Comparison of ENCODE assay signal across 31 cellular contexts in genomic region chr14:31428011-31428410, GRCh38. TPM values are rescaled to one million over a fixed set of nuclear protein-coding genes. Genes with fewer than 3 reads are reported as not detected.
"Had no signal": no experiment of that assay in that cellular context is flagged by ENCODE, and none has a peak within 500 bp of the region (broad histone marks: within the 10 kb centered on the region; RNA-seq: fewer than 3 reads in every experiment).

No MANE protein-coding gene starts in this region.

- H3K27ac ChIP-seq: neural progenitor cell, ovary, parathyroid adenoma, psoas muscle, skin epidermis, spleen, suprapubic skin, testis, tibial artery, transverse colon, upper lobe of right lung, uterus had no signal

- H3K9me3 ChIP-seq: psoas muscle, suprapubic skin, testis, tibial artery, transverse colon, upper lobe of right lung, uterus had no signal

- DNase-seq: natural killer cell; occipital lobe; ovary; posterior cingulate gyrus; psoas muscle; right cardiac atrium; spleen; stimulated activated CD4-positive, alpha-beta T cell treated with anti-CD3 and anti-CD28 coated beads, Interleukin-12 subunit alpha, Interleukin-12 subunit beta, amount 100 ng/mL, for 4 hours; stimulated activated CD4-positive, alpha-beta T cell treated with anti-CD3 and anti-CD28 coated beads, Interleukin-1b, Interleukin-23, amount 100 ng/mL, for 48 hours; stimulated activated CD4-positive, alpha-beta T cell treated with anti-CD3 and anti-CD28 coated beads, Interleukin-4, amount 100 ng/mL, for 1 hour; stimulated activated CD4-positive, alpha-beta T cell treated with anti-CD3 and anti-CD28 coated beads, Interleukin-4, amount 100 ng/mL, for 4 hours; stimulated activated CD8-positive, alpha-beta memory T cell treated with anti-CD3 and anti-CD28 coated beads, Interleukin-4, amount 100 ng/mL, for 48 hours; stimulated activated naive CD4-positive, alpha-beta T cell; stimulated activated naive CD8-positive, alpha-beta T cell treated with anti-CD3 and anti-CD28 coated beads, Interleukin-15, amount 100 ng/mL, for 72 hours; stimulated activated naive CD8-positive, alpha-beta T cell treated with anti-CD3 and anti-CD28 coated beads, Interleukin-15, Interleukin-2, amounts not matched to agents 100 U/mL and 50 U/mL, for 24 hours; substantia nigra; testis; tibial artery; transverse colon; upper lobe of right lung; uterus had no signal

- H3K4me2 ChIP-seq: neural progenitor cell, smooth muscle cell had no signal

- H3K4me3 ChIP-seq: neural progenitor cell, ovary, psoas muscle, skin epidermis, smooth muscle cell, spleen, suprapubic skin, testis, tibial artery, transverse colon, upper lobe of right lung, uterus had no signal

- H3K36me3 ChIP-seq: neural progenitor cell, ovary, spleen, suprapubic skin, transverse colon, upper lobe of right lung, uterus had no signal

- ATAC-seq: natural killer cell; psoas muscle; right cardiac atrium; sciatic nerve; stimulated activated memory B cell treated with anti-CD40 and anti-IgM and Interleukin-4, amounts not matched to agents 10 μg/mL and 1 μg/mL and 100 μg/mL, for 72 hours; stimulated activated naive CD8-positive, alpha-beta T cell treated with anti-CD3 and anti-CD28 coated beads, Interleukin-15, amount 100 ng/mL, for 72 hours; stimulated activated naive CD8-positive, alpha-beta T cell treated with anti-CD3 and anti-CD28 coated beads, Interleukin-15, Interleukin-2, amounts not matched to agents 100 U/mL and 50 U/mL, for 24 hours; upper lobe of right lung had no signal

- H3K4me1 ChIP-seq: neural progenitor cell, parathyroid adenoma, psoas muscle, suprapubic skin, testis, tibial artery, transverse colon, upper lobe of right lung, uterus had no signal

- H3K27me3 ChIP-seq: neural progenitor cell, ovary, spleen, suprapubic skin, testis, tibial artery, transverse colon, upper lobe of right lung, uterus had no signal

RNA-seq across cellular contexts. Expression of gene GPR33, which starts 59.8 kb away (rescaled TPM):
- polyA plus RNA-seq: neural cell, ovary, psoas muscle, right cardiac atrium, smooth muscle cell, spleen, thymus, urinary bladder had no signal
